ENCODE assay signal across 8 cellular contexts in genomic region chr9:78821126-78821822, GRCh38.
DNase-seq lines count a peak whose midpoint lies in the region; ATAC-seq and TF ChIP-seq lines count a peak whose summit lies in the region.

No MANE protein-coding gene starts in this region.

- intact Hi-C loops in PC-9 (cut with micrococcal nuclease; ENCODE audit: unreplicated experiment), result loop anchor here (5.0 to 10.0 kb wide), 3 partner anchors 219 to 414 kb away; no protein-coding TSS in a partner anchor

- H3K27ac Mint-ChIP-seq in nephron progenitor cell, result no peak overlapping the region

- no peaks in the 10 kb centered on the region for H4K20me1 ChIP-seq in PC-9 (ENCODE audit: insufficient read depth)

- no peak overlapping the region for H3K4me3 ChIP-seq in PC-9
- peak overlapping the region; percentile 85 for H3K4me3 ChIP-seq in endocrine pancreas (ENCODE audit: control insufficient read depth, insufficient read depth, low read length)

- H3K9me3 ChIP-seq in PC-9 (ENCODE audit: insufficient read depth, low read depth), result no peaks in the 10 kb centered on the region
- no peaks in the 10 kb centered on the region for H3K9me3 ChIP-seq in endocrine pancreas (ENCODE audit: control insufficient read depth, low read length)

- H3K4me1 ChIP-seq in PC-9 (replicated peaks; ENCODE audit: insufficient read depth), result no peaks in the 10 kb centered on the region
- H3K4me1 ChIP-seq in endocrine pancreas (ENCODE audit: control insufficient read depth, insufficient read depth, low read length), result no peaks in the 10 kb centered on the region

- no peaks in the 10 kb centered on the region for H3K27me3 Mint-ChIP-seq in nephron progenitor cell (ENCODE audit: low read depth, poor library complexity)

- H3K36me3 ChIP-seq in PC-9 (ENCODE audit: low read depth) (no peaks in the 10 kb centered on the region), endocrine pancreas (ENCODE audit: control insufficient read depth, insufficient read depth, low read length) (no peaks in the 10 kb centered on the region)

- CTCF ChIA-PET in PC-9 (lab: Charles Lee), result interaction anchor here (0.5 kb wide), 1 partner anchor 132 kb away, joined by 3 read pairs; no protein-coding TSS in a partner anchor

- H2AFZ ChIP-seq in PC-9, result no peak overlapping the region

- H3F3A ChIP-seq in PC-9 (ENCODE audit: insufficient read depth, low read depth), result no peaks in the 10 kb centered on the region

- no TSS peak for BruUV-seq in PC-9 (replicated peaks; lab: Mats Ljungman, UMichigan)

- H3K4me2 ChIP-seq in PC-9, result 0 out of 2 replicates have a peak overlapping the region, but pooled peaks have one; percentile 20

- H3K36me3 Mint-ChIP-seq in nephron progenitor cell (ENCODE audit: low read depth), result no peaks in the 10 kb centered on the region

- H3K4me3 Mint-ChIP-seq in nephron progenitor cell, result no peak overlapping the region

- no peaks in the 10 kb centered on the region for H3K9me3 Mint-ChIP-seq in nephron progenitor cell

- peaks cover 20% of the 10 kb centered on the region for H3K4me1 Mint-ChIP-seq in nephron progenitor cell

- peak; percentile 63 for DNase-seq in DMS 273 (lab: John Stamatoyannopoulos, UW; ENCODE audit: unreplicated experiment)
- no peak for DNase-seq in DMS 273 treated with DMSO at 0.1 percent for 48 hours (lab: John Stamatoyannopoulos, UW)
- peak; percentile 62 for DNase-seq in HT-29 (ENCODE audit: low spot score)
- no peak for DNase-seq in PC-9
- DNase-seq in nephron progenitor cell, result no peak
- no peak for DNase-seq in NCI-H1048 (lab: John Stamatoyannopoulos, UW)

- no peak overlapping the region for H3K27ac ChIP-seq in PC-9

- peak; percentile 84 for ATAC-seq in GM21381 (IDR thresholded peaks at IDR 0.05; ENCODE audit: unreplicated experiment)

- H3K27me3 ChIP-seq in PC-9 (ENCODE audit: insufficient read depth, low read depth) (no peaks in the 10 kb centered on the region), endocrine pancreas (ENCODE audit: control insufficient read depth, insufficient read depth, low read length) (no peaks in the 10 kb centered on the region)

- no peaks in the 10 kb centered on the region for H3K9me2 ChIP-seq in PC-9 (ENCODE audit: insufficient read depth)

- H3K79me2 ChIP-seq in PC-9 (ENCODE audit: low read depth), result no peaks in the 10 kb centered on the region

- POLR2A ChIA-PET in PC-9 (lab: Charles Lee; ENCODE audit: unreplicated experiment), result no interaction called here

- H3K9ac ChIP-seq in endocrine pancreas (ENCODE audit: control insufficient read depth, insufficient read depth, low read length), result peak overlapping the region; percentile 38

- TF ChIP-seq CTCF in PC-9 (conservative IDR thresholded peaks at IDR 0.05), result peak; percentile 87
- peak; percentile 66 for TF ChIP-seq CTCF in nephron progenitor cell (IDR thresholded peaks at IDR 0.05)

Comparison
In these comparisons a context has a peak if more than half of its experiments do, and no peak if none do; other contexts are left out.
1. DNase-seq: peak in DMS 273 (single experiment) and HT-29 (single experiment); none in DMS 273 treated with DMSO at 0.1 percent for 48 hours (single experiment), PC-9 (0 of 2), nephron progenitor cell (single experiment) and NCI-H1048 (single experiment).